In the genomic region with DNA sequence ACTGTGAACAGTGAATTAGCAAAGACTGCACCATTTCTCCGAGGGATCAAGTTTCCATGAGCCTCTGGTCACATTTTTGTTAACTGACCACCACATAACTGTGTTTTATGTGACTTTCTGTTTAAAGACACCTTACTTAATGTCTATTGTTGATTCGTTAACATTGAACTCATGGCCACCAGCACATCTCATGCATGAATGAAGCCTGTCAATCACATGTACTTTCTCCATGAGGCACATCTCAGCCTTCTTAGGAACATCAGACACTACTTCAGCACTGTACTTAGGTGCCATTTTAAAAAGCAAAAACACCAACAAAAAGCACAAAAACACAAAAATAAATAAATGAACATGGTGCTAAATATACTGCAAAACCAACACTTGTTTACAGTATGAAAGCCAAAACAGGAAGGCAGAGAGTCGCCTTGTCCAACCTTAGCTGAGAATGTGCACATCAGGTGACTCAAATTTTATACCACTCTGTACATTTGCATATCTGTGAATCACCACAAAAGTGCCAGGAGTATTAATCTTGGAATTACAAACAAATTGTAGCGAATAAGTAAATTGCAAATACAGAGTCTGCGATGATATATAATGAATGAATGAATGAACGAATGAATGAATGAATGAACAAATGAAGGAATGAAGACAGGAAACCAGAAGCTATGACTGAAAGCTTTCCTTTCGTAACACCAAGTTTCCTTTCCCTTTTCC, we compare ENCODE assay signal across 2 cellular contexts.
TF ChIP-seq lines count a peak whose summit lies in the region.

No MANE protein-coding gene starts in this region.

TF ChIP-seq in GM23338, 12 proteins besides CTCF, POLR2A, EP300 and RAD21:
- TF ChIP-seq, protein P1, sequence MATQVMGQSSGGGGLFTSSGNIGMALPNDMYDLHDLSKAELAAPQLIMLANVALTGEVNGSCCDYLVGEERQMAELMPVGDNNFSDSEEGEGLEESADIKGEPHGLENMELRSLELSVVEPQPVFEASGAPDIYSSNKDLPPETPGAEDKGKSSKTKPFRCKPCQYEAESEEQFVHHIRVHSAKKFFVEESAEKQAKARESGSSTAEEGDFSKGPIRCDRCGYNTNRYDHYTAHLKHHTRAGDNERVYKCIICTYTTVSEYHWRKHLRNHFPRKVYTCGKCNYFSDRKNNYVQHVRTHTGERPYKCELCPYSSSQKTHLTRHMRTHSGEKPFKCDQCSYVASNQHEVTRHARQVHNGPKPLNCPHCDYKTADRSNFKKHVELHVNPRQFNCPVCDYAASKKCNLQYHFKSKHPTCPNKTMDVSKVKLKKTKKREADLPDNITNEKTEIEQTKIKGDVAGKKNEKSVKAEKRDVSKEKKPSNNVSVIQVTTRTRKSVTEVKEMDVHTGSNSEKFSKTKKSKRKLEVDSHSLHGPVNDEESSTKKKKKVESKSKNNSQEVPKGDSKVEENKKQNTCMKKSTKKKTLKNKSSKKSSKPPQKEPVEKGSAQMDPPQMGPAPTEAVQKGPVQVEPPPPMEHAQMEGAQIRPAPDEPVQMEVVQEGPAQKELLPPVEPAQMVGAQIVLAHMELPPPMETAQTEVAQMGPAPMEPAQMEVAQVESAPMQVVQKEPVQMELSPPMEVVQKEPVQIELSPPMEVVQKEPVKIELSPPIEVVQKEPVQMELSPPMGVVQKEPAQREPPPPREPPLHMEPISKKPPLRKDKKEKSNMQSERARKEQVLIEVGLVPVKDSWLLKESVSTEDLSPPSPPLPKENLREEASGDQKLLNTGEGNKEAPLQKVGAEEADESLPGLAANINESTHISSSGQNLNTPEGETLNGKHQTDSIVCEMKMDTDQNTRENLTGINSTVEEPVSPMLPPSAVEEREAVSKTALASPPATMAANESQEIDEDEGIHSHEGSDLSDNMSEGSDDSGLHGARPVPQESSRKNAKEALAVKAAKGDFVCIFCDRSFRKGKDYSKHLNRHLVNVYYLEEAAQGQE (IDR thresholded peaks at IDR 0.05; ENCODE audit: unreplicated experiment) = no peak
- TF ChIP-seq ZNF114 (CRISPR knock-in tag; IDR thresholded peaks at IDR 0.05) (no peak), NANOG (IDR thresholded peaks at IDR 0.05; ENCODE audit: borderline replicate concordance) (no peak), CREB1 (CRISPR knock-in tag; IDR thresholded peaks at IDR 0.05; ENCODE audit: low read depth) (no peak), STAT1 (IDR thresholded peaks at IDR 0.05; ENCODE audit: unreplicated experiment) (no peak), POLR2AphosphoS5 (IDR thresholded peaks at IDR 0.05; ENCODE audit: low read depth) (no peak), JUNB (IDR thresholded peaks at IDR 0.05; ENCODE audit: unreplicated experiment) (no peak)

TF ChIP-seq in H1, 55 proteins besides CTCF, POLR2A, EP300 and RAD21:
- no peak for TF ChIP-seq CBX8 (IDR thresholded peaks at IDR 0.05; ENCODE audit: borderline replicate concordance, low read depth, low read length)
- no peak for TF ChIP-seq BACH1 (IDR thresholded peaks at IDR 0.05; ENCODE audit: low read length)
- TF ChIP-seq SIRT6 (IDR thresholded peaks at IDR 0.05; ENCODE audit: low read length) = no peak
- no peak for TF ChIP-seq SP2 (IDR thresholded peaks at IDR 0.05; ENCODE audit: low read length)
- no peak for TF ChIP-seq TAF1 (IDR thresholded peaks at IDR 0.05; ENCODE audit: low read depth, low read length)
- TF ChIP-seq SP4 (IDR thresholded peaks at IDR 0.05; ENCODE audit: low read length) = no peak
- no peak for TF ChIP-seq CHD2 (IDR thresholded peaks at IDR 0.05; ENCODE audit: low read length)
- TF ChIP-seq POLR2AphosphoS5 (IDR thresholded peaks at IDR 0.05; ENCODE audit: low read depth, low read length) = no peak
- TF ChIP-seq GABPA (IDR thresholded peaks at IDR 0.05; ENCODE audit: borderline replicate concordance, insufficient read depth, low read length) = no peak
- no peak for TF ChIP-seq TBP (IDR thresholded peaks at IDR 0.05; ENCODE audit: low read depth, low read length)
- no peak for TF ChIP-seq NANOG (IDR thresholded peaks at IDR 0.05; ENCODE audit: insufficient read depth, low read depth, low read length, poor library complexity, severe bottlenecking)
- no peak for TF ChIP-seq ASH2L (IDR thresholded peaks at IDR 0.05; ENCODE audit: low read length)
- TF ChIP-seq BCL11A (IDR thresholded peaks at IDR 0.05; ENCODE audit: low read depth in 2 of 2, low read length in 2 of 2) = no peak
- no peak for TF ChIP-seq CBX5 (IDR thresholded peaks at IDR 0.05; ENCODE audit: low read depth, low read length)
- no peak for TF ChIP-seq JUN (IDR thresholded peaks at IDR 0.05; ENCODE audit: low read depth, low read length)
- no peak for TF ChIP-seq RFX5 (IDR thresholded peaks at IDR 0.05; ENCODE audit: borderline replicate concordance, low read depth, low read length)
